9 cellular contexts compared by ENCODE assay signal in genomic region chr6:43170452-43171283, GRCh38. TPM values are rescaled to one million over a fixed set of nuclear protein-coding genes. Genes with fewer than 3 reads are reported as not detected.
A peak's percentile ranks its signal among the peaks of the same experiment; 100 is the strongest.
DNase-seq lines count a peak whose midpoint lies in the region; ATAC-seq, FAIRE-seq and TF ChIP-seq lines count a peak whose summit lies in the region.
"Had no signal": no experiment of that assay in that cellular context is flagged by ENCODE, and none has a peak within 500 bp of the region (broad histone marks: within the 10 kb centered on the region; RNA-seq: fewer than 3 reads in every experiment).

Gene SRF, plus strand, starts transcription at chr6:43171269. Its CDS starts 388 bp downstream, at chr6:43171657.

- no peaks in the 10 kb centered on the region for H3K27me3 Mint-ChIP-seq in chondrocyte (ENCODE audit: low read depth)

- H3K4me3 ChIP-seq in kidney (ENCODE audit: low read length in 2 of 2): peak within 1 kb of the TSS; percentile 91

- peak within 1 kb of the TSS; percentile 92 to 95 for H3K27ac ChIP-seq in kidney (ENCODE audit: low read depth in 2 of 2, low read length in 2 of 2)

- peak; percentile 84 for FAIRE-seq in kidney (lab: Jason Lieb, UNC)
- FAIRE-seq: colon had no signal

- peak; percentile 99 for DNase-seq in AG09319 (ENCODE audit: extremely low read depth, low read depth)
- peak; percentile 98 for DNase-seq in NCI-H460 (ENCODE audit: extremely low read depth, low read depth)
- peak; percentile 97 for DNase-seq in activated CD4-positive, CD25-positive, alpha-beta regulatory T cell treated with anti-CD3 and anti-CD28 coated beads, Interleukin-2, amount 50 U/mL, for 72 hours
- peak; percentile 99 for DNase-seq in chondrocyte (ENCODE audit: low spot score)
- DNase-seq in kidney: peak; percentile 100
- peak; percentile 100 for DNase-seq in stimulated activated CD4-positive, alpha-beta T cell treated with anti-CD3 and anti-CD28 coated beads, Interleukin-15, amount 100 ng/mL, for 24 hours

- peaks cover 23 to 25% of the 10 kb centered on the region in 2 donors for H3K4me1 ChIP-seq in kidney (ENCODE audit: control insufficient read depth in 1 of 2, insufficient read depth in 1 of 2, low read depth in 1 of 2, low read length in 2 of 2)

- TF ChIP-seq CTCF in AG09319 (IDR thresholded peaks at IDR 0.05; ENCODE audit: low read depth, low read length): peak; percentile 10
- no peak for TF ChIP-seq CTCF in chondrocyte (IDR thresholded peaks at IDR 0.05)
- TF ChIP-seq CTCF in kidney (IDR thresholded peaks at IDR 0.05; ENCODE audit: borderline replicate concordance, extremely low read depth, insufficient read depth): peak; percentile 2

- H3K36me3 ChIP-seq in kidney (ENCODE audit: control insufficient read depth in 1 of 2, insufficient read depth in 2 of 2, low read length in 2 of 2): peaks cover 4 to 10% of the 10 kb centered on the region in 2 donors

- H3K9me3 Mint-ChIP-seq in chondrocyte (ENCODE audit: low read depth): no peaks in the 10 kb centered on the region

- H3K36me3 Mint-ChIP-seq in chondrocyte (ENCODE audit: low read depth): peaks cover 9% of the 10 kb centered on the region

- ATAC-seq in GM19025 (IDR thresholded peaks at IDR 0.05; ENCODE audit: low read depth, unreplicated experiment) (peak; percentile 48), HG03378 (IDR thresholded peaks at IDR 0.05; ENCODE audit: unreplicated experiment) (peak; percentile 63)

- peak within 1 kb of the TSS; percentile 97 for H3K4me3 Mint-ChIP-seq in chondrocyte (ENCODE audit: unreplicated experiment)

- H3K9me3 ChIP-seq in kidney (ENCODE audit: control insufficient read depth in 1 of 2, low read length in 2 of 2): no peaks in the 10 kb centered on the region

- H3K9ac ChIP-seq in kidney (ENCODE audit: low read length in 2 of 2): peak within 1 kb of the TSS; percentile 89 to 92

- intact Hi-C loops in kidney (cut with DNase I): no loop called here

- peaks cover 33% of the 10 kb centered on the region for H3K4me1 Mint-ChIP-seq in chondrocyte (ENCODE audit: low read depth)

- H3K27ac Mint-ChIP-seq in chondrocyte (ENCODE audit: unreplicated experiment): peak within 1 kb of the TSS; percentile 97

RNA-seq across cellular contexts. Expression of gene SRF, which starts in this region (rescaled TPM):
- 16.4 and 21.1 TPM in 2 replicates for total RNA-seq in NCI-H460 (2014; rRNA removed; shearing (Covaris generic))
- polyA plus RNA-seq in NCI-H460 (2014; cell fraction: nucleus; rRNA removed): 14.5 and 15.4 TPM in 2 replicates
- total RNA-seq in chondrocyte (42.2 to 43.9 TPM (median 42.7 TPM) in 3 replicates), kidney (30.6 TPM)
- polyA plus RNA-seq in kidney (ENCODE audit: insufficient read depth, low read depth, low replicate concordance): 13.8 TPM

Comparison
In these comparisons a context has a peak if more than half of its experiments do, and no peak if none do; other contexts are left out.
1. Peak in every context shown above with its lines: DNase-seq, ATAC-seq, H3K4me3 ChIP-seq and H3K27ac ChIP-seq.